ENCODE assay signal across 20 cellular contexts in genomic region chr11:3983101-3983500, GRCh38.
"Had no signal": no experiment of that assay in that cellular context is flagged by ENCODE, and none has a peak within 500 bp of the region (broad histone marks: within the 10 kb centered on the region; RNA-seq: fewer than 3 reads in every experiment).

No MANE protein-coding gene starts in this region.

- H3K27me3 ChIP-seq: adrenal gland, gastrocnemius medialis, heart left ventricle, left lung, transverse colon, uterus had no signal

- H3K4me3 Mint-ChIP-seq: activated CD8-positive, alpha-beta memory T cell treated with anti-CD3 and anti-CD28 coated beads, Interleukin-2, amount 10 ng/mL, durations not matched to agents 7 days and 5 days; dendritic cell treated with granulocyte-macrophage colony-stimulating factor and Interleukin-4, amounts not matched to agents 40 ng/mL and 50 ng/mL, for 4 days had no signal

- H3K27ac ChIP-seq: adrenal gland, heart left ventricle, left lung, SK-N-MC, transverse colon, uterus had no signal

- ATAC-seq: activated CD8-positive, alpha-beta memory T cell treated with anti-CD3 and anti-CD28 coated beads, Interleukin-2, amount 10 ng/mL, durations not matched to agents 7 days and 5 days; esophagus mucosa; gastrocnemius medialis; heart left ventricle; left lung had no signal

- H3K9me3 ChIP-seq: adrenal gland, gastrocnemius medialis, heart left ventricle, left lung, transverse colon, uterus had no signal

- H3K27me3 Mint-ChIP-seq: activated CD8-positive, alpha-beta memory T cell treated with anti-CD3 and anti-CD28 coated beads, Interleukin-2, amount 10 ng/mL, durations not matched to agents 7 days and 5 days; dendritic cell treated with granulocyte-macrophage colony-stimulating factor and Interleukin-4, amounts not matched to agents 40 ng/mL and 50 ng/mL, for 4 days had no signal

- H3K36me3 ChIP-seq: adrenal gland, gastrocnemius medialis, heart left ventricle, left lung, transverse colon, uterus had no signal

- H3K9me3 Mint-ChIP-seq: dendritic cell treated with granulocyte-macrophage colony-stimulating factor and Interleukin-4, amounts not matched to agents 40 ng/mL and 50 ng/mL, for 4 days had no signal

- H3K27ac Mint-ChIP-seq: activated CD8-positive, alpha-beta memory T cell treated with anti-CD3 and anti-CD28 coated beads, Interleukin-2, amount 10 ng/mL, durations not matched to agents 7 days and 5 days; dendritic cell treated with granulocyte-macrophage colony-stimulating factor and Interleukin-4, amounts not matched to agents 40 ng/mL and 50 ng/mL, for 4 days had no signal

- H3K4me3 ChIP-seq: adrenal gland, gastrocnemius medialis, heart left ventricle, left lung, SK-N-MC, transverse colon, uterus had no signal

- H3K4me1 ChIP-seq: left lung, uterus had no signal

- DNase-seq: activated CD4-positive, alpha-beta T cell treated with anti-CD3 and anti-CD28 coated beads, Interleukin-2, amount 50 U/mL, for 48 hours; activated CD4-positive, CD25-positive, alpha-beta regulatory T cell; activated CD8-positive, alpha-beta memory T cell treated with anti-CD3 and anti-CD28 coated beads, Interleukin-2, amount 10 ng/mL, durations not matched to agents 7 days and 5 days; activated effector memory CD4-positive, alpha-beta T cell treated with anti-CD3 and anti-CD28 coated beads, Interleukin-2, amount 50 U/mL, for 16 hours; activated T-cell treated with anti-CD3 and anti-CD28 coated beads, Interleukin-2, amount 50 U/mL, for 1 hour; adrenal gland; effector CD8-positive, alpha-beta T cell; gastrocnemius medialis; heart left ventricle; left lung; mammary epithelial cell; midbrain; occipital lobe; stimulated activated naive CD4-positive, alpha-beta T cell treated with Interleukin-2 at 50 U/mL for 16 hours; T1000; transverse colon; uterus had no signal
